ENCODE assay signal across 8 cellular contexts in genomic region chr6:14211596-14211961, GRCh38.
DNase-seq lines count a peak whose midpoint lies in the region; ATAC-seq, FAIRE-seq and TF ChIP-seq lines count a peak whose summit lies in the region.

No MANE protein-coding gene starts in this region.

- H3K79me2 ChIP-seq in K562 (ENCODE audit: control insufficient read depth, insufficient read depth, low read length): no peaks in the 10 kb centered on the region

- TF ChIP-seq POLR2A in K562 (conservative IDR thresholded peaks at IDR 0.05): no peak

- peak overlapping the region; percentile 73 to 95; a peak in 3 of 4 replicates for H3K9ac ChIP-seq in K562 (ENCODE audit: insufficient read depth in 1 of 2, low read depth in 2 of 2, low read length in 2 of 2)

- TF ChIP-seq CTCF in BE2C (IDR thresholded peaks at IDR 0.05; ENCODE audit: low read depth, low read length) (no peak), K562 (IDR thresholded peaks at IDR 0.05 in 2 of 3, conservative IDR thresholded peaks at IDR 0.05 in 1 of 3; ENCODE audit: insufficient read depth in 2 of 3, low read depth in 1 of 3, low read length in 3 of 3) (no peak)

- CTCF ChIA-PET in K562 (lab: Yijun Ruan, JAX; ENCODE audit: low intra/inter-chr PET ratio): interaction anchor here (0.6 to 1.3 kb wide), 3 partner anchors 136 to 1418 kb away, joined by 3 to 5 read pairs (median 4); no protein-coding TSS in a partner anchor

- TF ChIP-seq EP300 in K562 (IDR thresholded peaks at IDR 0.05; ENCODE audit: low read length): peak; percentile 21; the same call in 1 of the 2 replicates

- peak overlapping the region; percentile 86 for H3K4me2 ChIP-seq in K562 (ENCODE audit: insufficient read depth, low read length)

- H3K27me3 ChIP-seq in BE2C: no peaks in the 10 kb centered on the region
- peaks cover under 1 to 19% of the 10 kb centered on the region in 2 experiments; a peak in 3 of 5 replicates for H3K27me3 ChIP-seq in K562 (ENCODE audit: control insufficient read depth in 2 of 2, insufficient read depth in 2 of 2, low read length in 2 of 2)

- no peaks in the 10 kb centered on the region; the same call in 1 of the 2 replicates for H3K36me3 ChIP-seq in BE2C
- no peaks in the 10 kb centered on the region for H3K36me3 ChIP-seq in K562 (ENCODE audit: control insufficient read depth, insufficient read depth, low read length)

- H4K20me1 ChIP-seq in K562 (replicated peaks; ENCODE audit: control insufficient read depth, insufficient read depth, low read length): no peaks in the 10 kb centered on the region

- peak; percentile 51 for FAIRE-seq in K562 (lab: Jason Lieb, UNC)

- no peaks in the 10 kb centered on the region for H3K9me1 ChIP-seq in K562 (ENCODE audit: control insufficient read depth, insufficient read depth, low read length)

- peaks cover 6% of the 10 kb centered on the region for H3K4me1 ChIP-seq in BE2C
- H3K4me1 ChIP-seq in K562 (replicated peaks in 1 of 2; ENCODE audit: control insufficient read depth in 2 of 2, insufficient read depth in 2 of 2, low read length in 2 of 2): peaks cover 13 to 17% of the 10 kb centered on the region in 2 experiments

- H3K4me3 ChIP-seq in BE2C (ENCODE audit: low read depth, low read length) (peak overlapping the region; percentile 77), K562 (peak overlapping the region; percentile 67), iPS-18c (ENCODE audit: insufficient read depth, low read depth, low read length) (peak overlapping the region; percentile 47), skin epidermis (peak overlapping the region; percentile 38 to 63 (median 50))

- intact Hi-C loops in K562 (cut with micrococcal nuclease): loop anchor here (1.0 to 5.0 kb wide), 4 partner anchors 71 to 1280 kb away; no protein-coding TSS in a partner anchor

- DNase-seq in BE2C (peak; percentile 69), NCI-H82 (lab: John Stamatoyannopoulos, UW) (peak; percentile 98), K562 (ENCODE audit: extremely low read depth in 1 of 4, low spot score in 3 of 4) (peak; percentile 44 to 66 (median 55)), NAMALWA (ENCODE audit: low spot score) (no peak)

- no TSS peak for BruUV-seq in K562 (replicated peaks; lab: Mats Ljungman, UMichigan)

- POLR2A ChIA-PET in K562 (lab: Yijun Ruan, JAX): interaction anchor here (0.6 to 0.9 kb wide), 4 partner anchors 61 to 1045 kb away, joined by 3 to 4 read pairs (median 3); no protein-coding TSS in a partner anchor

- H3K27ac ChIP-seq in K562 (ENCODE audit: extremely low read depth, low read depth, low read length) (no peak overlapping the region), skin epidermis (peak overlapping the region in 20 of 21 experiments; percentile 7 to 91 (median 82))

- peak; percentile 30 for ATAC-seq in GM19395 (IDR thresholded peaks at IDR 0.05; ENCODE audit: unreplicated experiment)
- peak; percentile 48 for ATAC-seq in K562
- ATAC-seq in HG03135 (IDR thresholded peaks at IDR 0.05; ENCODE audit: unreplicated experiment): no peak

- H2AFZ ChIP-seq in K562 (ENCODE audit: low read depth, low read length): peak overlapping the region; percentile 99

- TF ChIP-seq RAD21 in K562 (CRISPR knock-in tag; conservative IDR thresholded peaks at IDR 0.05 in 1 of 2, IDR thresholded peaks at IDR 0.05 in 1 of 2): no peak

- in situ Hi-C loops in K562 (cut with MboI): no loop called here

- no peaks in the 10 kb centered on the region for H3K9me3 ChIP-seq in BE2C
- H3K9me3 ChIP-seq in K562 (replicated peaks; ENCODE audit: control insufficient read depth, insufficient read depth, low read depth, low read length): no peaks in the 10 kb centered on the region
- peaks cover 2% of the 10 kb centered on the region for H3K9me3 ChIP-seq in iPS-18c (ENCODE audit: control insufficient read depth, insufficient read depth, low read length)

- WGBS in K562 (ENCODE audit: insufficient coverage, low coverage, missing lambda C conversion rate): 2% methylated on average over 18 of the region's 19 CpGs

TF ChIP-seq in K562, 482 proteins besides CTCF, POLR2A, EP300 and RAD21 (continues in another document):
- TF ChIP-seq ZFX (CRISPR knock-in tag; IDR thresholded peaks at IDR 0.05) (peak; percentile 26; the same call in 1 of the 2 replicates), PKNOX1 (IDR thresholded peaks at IDR 0.05) (0 out of 2 replicates have a peak, but pooled peaks have one; percentile 5), ETS2 (tag; IDR thresholded peaks at IDR 0.05; ENCODE audit: borderline replicate concordance, poor library complexity, severe bottlenecking) (no peak), ZNF589 (CRISPR knock-in tag; IDR thresholded peaks at IDR 0.05; ENCODE audit: low read depth) (0 out of 2 replicates have a peak, but pooled peaks have one; percentile 18), PREB (CRISPR knock-in tag; IDR thresholded peaks at IDR 0.05) (no peak), NFRKB (IDR thresholded peaks at IDR 0.05; ENCODE audit: low read depth) (peak; percentile 31; the same call in 1 of the 2 replicates), NCOA4 (IDR thresholded peaks at IDR 0.05; ENCODE audit: partially characterized antibody) (no peak), CREB3 (tag; conservative IDR thresholded peaks at IDR 0.05; ENCODE audit: low read depth) (peak; percentile 70; the same call in 1 of the 2 replicates), E2F5 (CRISPR knock-in tag; IDR thresholded peaks at IDR 0.05) (no peak), ZNF740 (CRISPR knock-in tag; IDR thresholded peaks at IDR 0.05) (0 out of 2 replicates have a peak, but pooled peaks have one; percentile 7), ZNF740 (tag; IDR thresholded peaks at IDR 0.05) (no peak), HMG20B (CRISPR knock-in tag; IDR thresholded peaks at IDR 0.05) (no peak), RBM17 (IDR thresholded peaks at IDR 0.05; ENCODE audit: borderline replicate concordance, low read depth, low read length) (no peak), CC2D1A (IDR thresholded peaks at IDR 0.05) (0 out of 2 replicates have a peak, but pooled peaks have one; percentile 12), CLOCK (CRISPR knock-in tag; IDR thresholded peaks at IDR 0.05; ENCODE audit: borderline replicate concordance) (0 out of 2 replicates have a peak, but pooled peaks have one; percentile 28)
